In the genomic region with DNA sequence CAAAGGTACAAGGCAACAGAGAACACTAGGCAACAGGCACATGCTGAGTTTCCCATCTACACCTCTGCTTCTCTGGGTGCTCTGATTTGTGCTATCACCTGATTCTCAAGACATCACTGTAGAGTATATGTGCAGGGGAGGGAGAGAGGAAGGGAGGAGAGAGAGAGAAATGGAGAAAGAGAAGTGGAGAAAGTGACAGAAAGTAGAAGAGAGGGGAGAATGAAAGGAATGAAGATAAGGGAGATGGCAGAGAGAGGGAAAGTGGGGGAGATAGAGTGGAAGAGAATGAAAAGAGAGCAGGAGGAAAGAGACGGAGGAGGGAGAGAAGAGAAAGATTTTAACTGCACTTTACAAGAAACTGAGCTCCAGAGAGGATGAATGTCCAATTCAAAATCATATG, we compare ENCODE assay signal across 29 cellular contexts.
"Had no signal": no experiment of that assay in that cellular context is flagged by ENCODE, and none has a peak within 500 bp of the region (broad histone marks: within the 10 kb centered on the region; RNA-seq: fewer than 3 reads in every experiment).

No MANE protein-coding gene starts in this region.

- H3K4me1 ChIP-seq: left lung, lower lobe of right lung, neural progenitor cell, right atrium auricular region, right lobe of liver, testis, thyroid gland, transverse colon, uterus had no signal

- H3K4me3 ChIP-seq: left lung, lower lobe of right lung, neural progenitor cell, right atrium auricular region, right lobe of liver, smooth muscle cell, stomach, testis, thyroid gland, transverse colon, uterus had no signal

- H3K9me3 ChIP-seq: neutrophil, right lobe of liver, testis, thyroid gland, transverse colon had no signal

- H3K4me3 Mint-ChIP-seq: immature natural killer cell; naive thymus-derived CD8-positive, alpha-beta T cell; nephron progenitor cell; neural progenitor cell; stimulated activated naive B cell treated with anti-CD40 and anti-IgM and Interleukin-4, amounts not matched to agents 10 μg/mL and 1 μg/mL and 100 μg/mL, for 72 hours had no signal

- H3K27me3 ChIP-seq: left lung, neural progenitor cell, neutrophil, right atrium auricular region, right lobe of liver, stomach, testis, thyroid gland, transverse colon, uterus had no signal

- H3K27ac ChIP-seq: left lung, lower lobe of right lung, neural progenitor cell, neutrophil, right atrium auricular region, right lobe of liver, stomach, testis, thyroid gland, transverse colon, uterus had no signal

- H3K4me2 ChIP-seq: neural progenitor cell, smooth muscle cell had no signal

- H3K36me3 ChIP-seq: left lung, lower lobe of right lung, neural progenitor cell, neutrophil, right atrium auricular region, right lobe of liver, stomach, thyroid gland, transverse colon, uterus had no signal

- ATAC-seq: left colon; lower lobe of right lung; naive thymus-derived CD8-positive, alpha-beta T cell; stimulated activated naive B cell treated with anti-CD40 and anti-IgM and Interleukin-4, amounts not matched to agents 10 μg/mL and 1 μg/mL and 100 μg/mL, for 72 hours; stimulated activated naive CD8-positive, alpha-beta T cell treated with anti-CD3 and anti-CD28 coated beads, Interleukin-15, Interleukin-2, amounts not matched to agents 100 U/mL and 50 U/mL, for 24 hours had no signal

- H3K36me3 Mint-ChIP-seq: immature natural killer cell; naive thymus-derived CD8-positive, alpha-beta T cell; stimulated activated naive B cell treated with anti-CD40 and anti-IgM and Interleukin-4, amounts not matched to agents 10 μg/mL and 1 μg/mL and 100 μg/mL, for 72 hours had no signal

- H3K4me1 Mint-ChIP-seq: immature natural killer cell; naive thymus-derived CD8-positive, alpha-beta T cell; neural progenitor cell; stimulated activated naive B cell treated with anti-CD40 and anti-IgM and Interleukin-4, amounts not matched to agents 10 μg/mL and 1 μg/mL and 100 μg/mL, for 72 hours had no signal

- FAIRE-seq: islet of Langerhans, kidney had no signal

- H3K27ac Mint-ChIP-seq: immature natural killer cell; naive thymus-derived CD8-positive, alpha-beta T cell; nephron progenitor cell; neural progenitor cell; progenitor cell of endocrine pancreas; stimulated activated naive B cell treated with anti-CD40 and anti-IgM and Interleukin-4, amounts not matched to agents 10 μg/mL and 1 μg/mL and 100 μg/mL, for 72 hours had no signal

- H3K9ac ChIP-seq: neural progenitor cell had no signal

- H2AFZ ChIP-seq: neural progenitor cell had no signal

- DNase-seq: hypothalamus; immature natural killer cell; kidney; left colon; left lung; lower lobe of right lung; mammary epithelial cell; mesenchymal stem cell; naive thymus-derived CD8-positive, alpha-beta T cell; occipital lobe; stimulated activated CD4-positive, alpha-beta T cell treated with anti-CD3 and anti-CD28 coated beads, Interleukin-1b, Interleukin-23, amount 100 ng/mL, for 48 hours; stimulated activated CD4-positive, alpha-beta T cell treated with anti-CD3 and anti-CD28 coated beads, Interleukin-2, amount 100 ng/mL, for 48 hours; stimulated activated CD4-positive, alpha-beta T cell treated with anti-CD3 and anti-CD28 coated beads, Interleukin-4, amount 100 ng/mL, for 4 hours; stimulated activated CD8-positive, alpha-beta memory T cell treated with anti-CD3 and anti-CD28 coated beads, Interleukin-4, amount 100 ng/mL, for 48 hours; stimulated activated naive B cell treated with anti-CD40 and anti-IgM and Interleukin-4, amounts not matched to agents 10 μg/mL and 1 μg/mL and 100 μg/mL, for 72 hours; stimulated activated naive CD8-positive, alpha-beta T cell treated with anti-CD3 and anti-CD28 coated beads, Interleukin-15, Interleukin-2, amounts not matched to agents 100 U/mL and 50 U/mL, for 24 hours; stomach; testis; thyroid gland; transverse colon; uterus had no signal
